In genomic region chr17:19750020-19750572, GRCh38 we compare ENCODE assay signal across 19 cellular contexts. TPM values are rescaled to one million over a fixed set of nuclear protein-coding genes. Genes with fewer than 3 reads are reported as not detected.
DNase-seq lines count a peak whose midpoint lies in the region; ATAC-seq and TF ChIP-seq lines count a peak whose summit lies in the region.
"Had no signal": no experiment of that assay in that cellular context is flagged by ENCODE, and none has a peak within 500 bp of the region (broad histone marks: within the 10 kb centered on the region; RNA-seq: fewer than 3 reads in every experiment).

No MANE protein-coding gene starts in this region.

- H3K23ac ChIP-seq in neuronal stem cell (ENCODE audit: low read depth, low read length, poor library complexity), result no peak overlapping the region

- H4K91ac ChIP-seq in neuronal stem cell (ENCODE audit: low read depth, low read length, poor library complexity), result no peak overlapping the region

- H4K20me1 ChIP-seq in mammary epithelial cell (ENCODE audit: insufficient read depth, low read length), result no peaks in the 10 kb centered on the region

- H3K27me3 Mint-ChIP-seq in stimulated activated naive CD8-positive, alpha-beta T cell treated with anti-CD3 and anti-CD28 coated beads, Interleukin-15, Interleukin-2, amounts not matched to agents 100 ng/mL and 50 ng/mL, for 24 hours, result peaks cover 19% of the 10 kb centered on the region
- H3K27me3 Mint-ChIP-seq in stimulated activated naive CD8-positive, alpha-beta T cell treated with anti-CD3 and anti-CD28 coated beads, Interleukin-15, amount 100 ng/mL, for 72 hours, result peaks cover 6% of the 10 kb centered on the region

- 22% methylated on average over 4 of the region's 9 CpGs for WGBS in mammary epithelial cell (ENCODE audit: low coverage, missing lambda C conversion rate)
- WGBS in neuronal stem cell (ENCODE audit: extremely low coverage in 2 of 2, insufficient read length in 2 of 2, insufficient replicate concordance in 1 of 2), 2 donors, result no CpG with 5 or more reads among the region's 9 CpGs
- 91 to 95% methylated on average over 9 of the region's 9 CpGs for WGBS in sigmoid colon, 2 donors

- H3K18ac ChIP-seq in neuronal stem cell (ENCODE audit: low read length), result no peak overlapping the region

- H2BK15ac ChIP-seq in neuronal stem cell (ENCODE audit: low read length), result peak overlapping the region; percentile 2

- no peak overlapping the region for H2AK5ac ChIP-seq in neuronal stem cell (ENCODE audit: low read depth, low read length)

- H2AFZ ChIP-seq in mammary epithelial cell (ENCODE audit: low read depth, low read length) (peak overlapping the region; percentile 49), neuronal stem cell (ENCODE audit: low read length) (no peak overlapping the region)

- no peak for ATAC-seq in stimulated activated naive CD8-positive, alpha-beta T cell treated with anti-CD3 and anti-CD28 coated beads, Interleukin-15, amount 100 ng/mL, for 72 hours
- no peak for ATAC-seq in GM21825 (IDR thresholded peaks at IDR 0.05; ENCODE audit: unreplicated experiment)
- no peak for ATAC-seq in left lobe of liver
- ATAC-seq: Panc1 had no signal

- H3K4ac ChIP-seq in neuronal stem cell (ENCODE audit: low read length), result no peak overlapping the region

- dilution Hi-C loops in mammary epithelial cell (cut with HindIII; ENCODE audit: low sequenced_read_pairs), result loop anchor here (5.0 to 25.0 kb wide), 2 partner anchors 103 to 388 kb away; partner anchors contain the start of genes ALDH3A2 and B9D1

- H3K4me1 Mint-ChIP-seq in stimulated activated naive CD8-positive, alpha-beta T cell treated with anti-CD3 and anti-CD28 coated beads, Interleukin-15, Interleukin-2, amounts not matched to agents 100 ng/mL and 50 ng/mL, for 24 hours (ENCODE audit: low read depth), result peaks cover 7% of the 10 kb centered on the region
- H3K4me1 Mint-ChIP-seq in stimulated activated naive CD8-positive, alpha-beta T cell treated with anti-CD3 and anti-CD28 coated beads, Interleukin-15, amount 100 ng/mL, for 72 hours, result peaks cover 8% of the 10 kb centered on the region

- H3K79me2 ChIP-seq in mammary epithelial cell (ENCODE audit: insufficient read depth, low read length), result no peaks in the 10 kb centered on the region

- no peaks in the 10 kb centered on the region for H3K36me3 Mint-ChIP-seq in stimulated activated naive CD8-positive, alpha-beta T cell treated with anti-CD3 and anti-CD28 coated beads, Interleukin-15, Interleukin-2, amounts not matched to agents 100 ng/mL and 50 ng/mL, for 24 hours (ENCODE audit: low read depth)
- H3K36me3 Mint-ChIP-seq: CD4-positive, CD25-positive, alpha-beta regulatory T cell had no signal

- no peaks in the 10 kb centered on the region for H3K9me3 Mint-ChIP-seq in stimulated activated naive CD8-positive, alpha-beta T cell treated with anti-CD3 and anti-CD28 coated beads, Interleukin-15, Interleukin-2, amounts not matched to agents 100 ng/mL and 50 ng/mL, for 24 hours
- H3K9me3 Mint-ChIP-seq in stimulated activated naive CD8-positive, alpha-beta T cell treated with anti-CD3 and anti-CD28 coated beads, Interleukin-15, amount 100 ng/mL, for 72 hours, result no peaks in the 10 kb centered on the region

- no peak overlapping the region for H3K4me3 ChIP-seq in mammary epithelial cell (replicated peaks in 1 of 3; ENCODE audit: insufficient read depth in 1 of 3, low read depth in 2 of 3, low read length in 3 of 3)
- no peak overlapping the region for H3K4me3 ChIP-seq in neuronal stem cell (ENCODE audit: low read length in 2 of 2)
- no peak overlapping the region for H3K4me3 ChIP-seq in sigmoid colon

- H2BK120ac ChIP-seq in neuronal stem cell (ENCODE audit: low read depth, low read length), result no peak overlapping the region

- no peak overlapping the region for H3K4me3 Mint-ChIP-seq in stimulated activated naive CD8-positive, alpha-beta T cell treated with anti-CD3 and anti-CD28 coated beads, Interleukin-15, Interleukin-2, amounts not matched to agents 100 ng/mL and 50 ng/mL, for 24 hours
- no peak overlapping the region for H3K4me3 Mint-ChIP-seq in stimulated activated naive CD8-positive, alpha-beta T cell treated with anti-CD3 and anti-CD28 coated beads, Interleukin-15, amount 100 ng/mL, for 72 hours
- H3K4me3 Mint-ChIP-seq: CD4-positive, CD25-positive, alpha-beta regulatory T cell; H9; IgD-negative memory B cell had no signal

- H3K9ac ChIP-seq in mammary epithelial cell (ENCODE audit: insufficient read depth, low read length) (no peak overlapping the region), neuronal stem cell (ENCODE audit: low read depth, low read length, poor library complexity) (no peak overlapping the region)

- H3K79me1 ChIP-seq in neuronal stem cell (ENCODE audit: low read depth, low read length), result no peaks in the 10 kb centered on the region

- TF ChIP-seq CTCF in mammary epithelial cell (conservative IDR thresholded peaks at IDR 0.05 in 1 of 2, IDR thresholded peaks at IDR 0.05 in 1 of 2; ENCODE audit: extremely low read depth in 1 of 2, insufficient read depth in 1 of 2, low read depth in 1 of 2, low read length in 2 of 2), result no peak
- TF ChIP-seq CTCF in sigmoid colon (IDR thresholded peaks at IDR 0.05), result no peak

- H3K14ac ChIP-seq in neuronal stem cell (ENCODE audit: low read length), result peak overlapping the region; percentile 1

- intact Hi-C loops in mammary epithelial cell (cut with micrococcal nuclease), result loop anchor here (5.0 kb wide), 1 partner anchor 173 kb away; no protein-coding TSS in a partner anchor
- intact Hi-C loops in sigmoid colon (cut with DNase I), result no loop called here

- H4K8ac ChIP-seq in neuronal stem cell (ENCODE audit: low read depth, low read length), result no peak overlapping the region

- H3K36me3 ChIP-seq in mammary epithelial cell (ENCODE audit: insufficient read depth, low read length) (no peaks in the 10 kb centered on the region), neuronal stem cell (replicated peaks in 1 of 2; ENCODE audit: control insufficient read depth in 2 of 2, insufficient read depth in 2 of 2, low read length in 2 of 2) (no peaks in the 10 kb centered on the region), sigmoid colon (no peaks in the 10 kb centered on the region)

- in situ Hi-C loops in mammary epithelial cell (cut with MboI; ENCODE audit: low sequenced_read_pairs in 2 of 2), result loop anchor here in 1 of 2 donors (5.0 to 10.0 kb wide), 2 partner anchors 33 to 95 kb away; partner anchors contain the start of gene SLC47A2

- CTCF ChIA-PET in mammary epithelial cell (lab: Charles Lee; ENCODE audit: low non-redundant PET), result no interaction called here

- H2BK12ac ChIP-seq in neuronal stem cell (ENCODE audit: low read length), result no peak overlapping the region

- peak overlapping the region; percentile 9 for H3K27ac Mint-ChIP-seq in stimulated activated naive CD8-positive, alpha-beta T cell treated with anti-CD3 and anti-CD28 coated beads, Interleukin-15, Interleukin-2, amounts not matched to agents 100 ng/mL and 50 ng/mL, for 24 hours
- no peak overlapping the region for H3K27ac Mint-ChIP-seq in stimulated activated naive CD8-positive, alpha-beta T cell treated with anti-CD3 and anti-CD28 coated beads, Interleukin-15, amount 100 ng/mL, for 72 hours
- H3K27ac Mint-ChIP-seq: H9 had no signal

- DNase-seq in stimulated activated naive CD8-positive, alpha-beta T cell treated with anti-CD3 and anti-CD28 coated beads, Interleukin-15, amount 100 ng/mL, for 72 hours, result no peak
- no peak for DNase-seq in mammary epithelial cell
- DNase-seq in neuronal stem cell (ENCODE audit: low spot score), result no peak
- no peak for DNase-seq in left lobe of liver (ENCODE audit: low spot score)
- DNase-seq in occipital lobe (lab: John Stamatoyannopoulos, UW), result no peak
- no peak for DNase-seq in sigmoid colon
- DNase-seq: Caco-2; CD4-positive, CD25-positive, alpha-beta regulatory T cell; DMS153; H9; Kasumi-1; NCI-H1105; NCI-H1694; NCI-H510A treated with DMSO at 0.1 percent for 48 hours; SHP77 had no signal

- H3K4me1 ChIP-seq in mammary epithelial cell (ENCODE audit: insufficient read depth, low read length) (peaks cover 65% of the 10 kb centered on the region), neuronal stem cell (ENCODE audit: control insufficient read depth in 2 of 2, insufficient read depth in 1 of 2, low read depth in 1 of 2, low read length in 2 of 2) (peaks cover 0 to 9% of the 10 kb centered on the region in 2 donors), sigmoid colon (peaks cover 0 to 30% (median 19%) of the 10 kb centered on the region in 4 donors)

- TF ChIP-seq EP300 in sigmoid colon (IDR thresholded peaks at IDR 0.05), result no peak

- H3K9me3 ChIP-seq in mammary epithelial cell (replicated peaks; ENCODE audit: insufficient read depth, low read length) (no peaks in the 10 kb centered on the region), neuronal stem cell (replicated peaks in 1 of 2; ENCODE audit: control insufficient read depth in 2 of 2, insufficient read depth in 1 of 2, low read depth in 1 of 2, low read length in 2 of 2) (no peaks in the 10 kb centered on the region), sigmoid colon (no peaks in the 10 kb centered on the region)
- H3K9me3 ChIP-seq: Caco-2 had no signal

- no peaks in the 10 kb centered on the region for H3K27me3 ChIP-seq in mammary epithelial cell (ENCODE audit: insufficient read depth, low read length)
- H3K27me3 ChIP-seq in neuronal stem cell (ENCODE audit: control insufficient read depth in 3 of 3, insufficient read depth in 3 of 3, low read depth in 1 of 3, low read length in 3 of 3), result peaks cover 0 to 56% (median 0%) of the 10 kb centered on the region in 3 experiments
- H3K27me3 ChIP-seq in sigmoid colon, result no peaks in the 10 kb centered on the region

- no peak overlapping the region for H2BK5ac ChIP-seq in neuronal stem cell (ENCODE audit: low read length)

- no peak overlapping the region for H3K27ac ChIP-seq in mammary epithelial cell (ENCODE audit: insufficient read depth, low read depth, low read length)
- no peak overlapping the region for H3K27ac ChIP-seq in neuronal stem cell (replicated peaks; ENCODE audit: low read length)
- H3K27ac ChIP-seq in sigmoid colon, result no peak overlapping the region

- no TSS peak for BruUV-seq in mammary epithelial cell (replicated peaks; lab: Mats Ljungman, UMichigan)

- no peak for TF ChIP-seq POLR2A in sigmoid colon (IDR thresholded peaks at IDR 0.05)

- H3K4me2 ChIP-seq in mammary epithelial cell (ENCODE audit: insufficient read depth, low read depth, low read length), result no peak overlapping the region
- no peak overlapping the region for H3K4me2 ChIP-seq in neuronal stem cell (ENCODE audit: insufficient read depth, low read length, poor library complexity, severe bottlenecking)

RNA-seq across cellular contexts. Expression of gene ALDH3A1, which starts 2.0 kb away (rescaled TPM):
- total RNA-seq in mammary epithelial cell, result 10 to 100 TPM in 1 of 2 donors, under 1 TPM in 1; 0.49 to 21.8 TPM
- polyA plus RNA-seq in mammary epithelial cell, result 6.9 TPM
- polyA minus RNA-seq in mammary epithelial cell, result 16.7 TPM
- polyA plus RNA-seq in neuronal stem cell (2013, experiment 1 of 2), result 0.17 TPM
- 0.40 TPM for polyA plus RNA-seq in neuronal stem cell (2013, experiment 2 of 2)
- 1.5 TPM for total RNA-seq in left lobe of liver
- 0.31 TPM for total RNA-seq in occipital lobe
- 1 to 10 TPM in 1 of 4 donors, under 1 TPM in 3; 0.16 to 1.1 (median 0.56) TPM for total RNA-seq in sigmoid colon
- 1 to 10 TPM; 1.7 to 6.0 (median 3.0) TPM for polyA plus RNA-seq in sigmoid colon
- total RNA-seq: CD4-positive, CD25-positive, alpha-beta regulatory T cell had no signal
- polyA plus RNA-seq: IgD-negative memory B cell had no signal

RNA-seq across cellular contexts. Expression of gene SLC47A2, which starts 33.7 kb away (rescaled TPM):
- total RNA-seq in mammary epithelial cell, result 1 to 10 TPM; 1.5 to 9.5 TPM
- 0.60 TPM for polyA plus RNA-seq in mammary epithelial cell
- 3.0 TPM for polyA minus RNA-seq in mammary epithelial cell
- 0.14 TPM for polyA plus RNA-seq in neuronal stem cell (2013, experiment 1 of 2)
- 0.12 TPM for polyA plus RNA-seq in neuronal stem cell (2013, experiment 2 of 2)
- total RNA-seq in left lobe of liver, result not detected
- total RNA-seq in occipital lobe, result 1.9 TPM
- total RNA-seq in sigmoid colon, result not detected
- under 1 TPM; 0.35 to 0.60 (median 0.46) TPM for polyA plus RNA-seq in sigmoid colon
- total RNA-seq: CD4-positive, CD25-positive, alpha-beta regulatory T cell; H9 had no signal
- polyA plus RNA-seq: CD4-positive, CD25-positive, alpha-beta regulatory T cell had no signal
